8 cellular contexts compared by ENCODE assay signal in genomic region chr9:128419061-128419925, GRCh38. TPM values are rescaled to one million over a fixed set of nuclear protein-coding genes. Genes with fewer than 3 reads are reported as not detected.
DNase-seq lines count a peak whose midpoint lies in the region; ATAC-seq, FAIRE-seq and TF ChIP-seq lines count a peak whose summit lies in the region.

No MANE protein-coding gene starts in this region.

- no peaks in the 10 kb centered on the region for H3K9me1 ChIP-seq in endothelial cell of umbilical vein (replicated peaks; ENCODE audit: control insufficient read depth, extremely low read depth, insufficient read depth, low read length)

- H4K20me1 ChIP-seq in endothelial cell of umbilical vein (replicated peaks; ENCODE audit: control insufficient read depth, extremely low read depth, insufficient read depth, low read length) = no peaks in the 10 kb centered on the region

- H3K9me3 ChIP-seq in endothelial cell of umbilical vein (replicated peaks; ENCODE audit: control insufficient read depth, insufficient read depth, low read length) = no peaks in the 10 kb centered on the region

- H3K27ac Mint-ChIP-seq in activated CD4-positive, alpha-beta T cell treated with anti-CD3 and anti-CD28 coated beads, Interleukin-2, amount 10 ng/mL, durations not matched to agents 24 days and 14 days = peak overlapping the region; percentile 20

- no peak overlapping the region for H3K9ac ChIP-seq in endothelial cell of umbilical vein (replicated peaks; ENCODE audit: extremely low read depth, insufficient read depth, low read length)

- H3K4me1 ChIP-seq in endothelial cell of umbilical vein (ENCODE audit: control insufficient read depth, extremely low read depth, insufficient read depth, low read length) = peaks cover 13% of the 10 kb centered on the region

- H3K36me3 Mint-ChIP-seq in activated CD4-positive, alpha-beta T cell treated with anti-CD3 and anti-CD28 coated beads, Interleukin-2, amount 10 ng/mL, durations not matched to agents 24 days and 14 days (ENCODE audit: low read depth) = no peaks in the 10 kb centered on the region

- no peak for FAIRE-seq in endothelial cell of umbilical vein (lab: Jason Lieb, UNC)

- H3K4me1 Mint-ChIP-seq in activated CD4-positive, alpha-beta T cell treated with anti-CD3 and anti-CD28 coated beads, Interleukin-2, amount 10 ng/mL, durations not matched to agents 24 days and 14 days = peaks cover 12% of the 10 kb centered on the region

- H3K4me3 ChIP-seq in endothelial cell of umbilical vein (replicated peaks in 1 of 3; ENCODE audit: insufficient read depth in 1 of 3, low read depth in 1 of 3, low read length in 3 of 3) (no peak overlapping the region), retinal pigment epithelial cell (ENCODE audit: low read length) (no peak overlapping the region)

- no peaks in the 10 kb centered on the region for H3K36me3 ChIP-seq in endothelial cell of umbilical vein (ENCODE audit: control insufficient read depth in 2 of 2, extremely low read depth in 1 of 2, insufficient read depth in 2 of 2, low read length in 2 of 2)

- BruUV-seq in endothelial cell of umbilical vein (replicated peaks; lab: Mats Ljungman, UMichigan) = no TSS peak

- TF ChIP-seq POLR2A in endothelial cell of umbilical vein (IDR thresholded peaks at IDR 0.05; ENCODE audit: low read depth, low read length) = no peak

- POLR2A ChIA-PET in endothelial cell of umbilical vein (lab: Charles Lee) = no interaction called here

- H3K4me2 ChIP-seq in endothelial cell of umbilical vein (ENCODE audit: insufficient read depth, low read length) = peak overlapping the region; percentile 64

- H3K4me3 Mint-ChIP-seq in activated CD4-positive, alpha-beta T cell treated with anti-CD3 and anti-CD28 coated beads, Interleukin-2, amount 10 ng/mL, durations not matched to agents 24 days and 14 days = peak overlapping the region; percentile 81

- no peak for TF ChIP-seq CTCF in endothelial cell of umbilical vein (IDR thresholded peaks at IDR 0.05; ENCODE audit: extremely low read depth in 1 of 2, insufficient read depth in 1 of 2, low read depth in 1 of 2, low read length in 2 of 2)
- TF ChIP-seq CTCF in retinal pigment epithelial cell (conservative IDR thresholded peaks at IDR 0.05; ENCODE audit: low read depth, low read length) = no peak

- ATAC-seq in HG03159 (IDR thresholded peaks at IDR 0.05; ENCODE audit: unreplicated experiment) = no peak

- CTCF ChIA-PET in endothelial cell of umbilical vein (lab: Charles Lee) = interaction anchor here (0.6 to 4.2 kb wide), 23 partner anchors 9 to 1655 kb away, joined by 3 to 45 read pairs (median 5); partner anchors contain the start of gene URM1

- DNase-seq in activated CD4-positive, alpha-beta T cell treated with anti-CD3 and anti-CD28 coated beads, Interleukin-2, amount 10 ng/mL, durations not matched to agents 24 days and 14 days = peak; percentile 61
- no peak for DNase-seq in activated CD4-positive, alpha-beta T cell treated with anti-CD3 and anti-CD28 coated beads, Interleukin-2, amount 50 U/mL, for 48 hours
- DNase-seq in RPMI7951 (ENCODE audit: low read depth) = peak; percentile 50
- DNase-seq in endothelial cell of umbilical vein (ENCODE audit: low read depth, low spot score) = no peak
- DNase-seq in retinal pigment epithelial cell (ENCODE audit: low read depth) = peak; percentile 20
- no peak for DNase-seq in stimulated activated CD4-positive, alpha-beta T cell treated with anti-CD3 and anti-CD28 coated beads, Interleukin-4, amount 100 ng/mL, for 4 hours
- no peak for DNase-seq in Ammon's horn (ENCODE audit: low spot score)

- intact Hi-C loops in activated CD4-positive, alpha-beta T cell treated with anti-CD3 and anti-CD28 coated beads, Interleukin-2, amount 10 ng/mL, durations not matched to agents 24 days and 14 days (cut with micrococcal nuclease) = no loop called here
- intact Hi-C loops in endothelial cell of umbilical vein (cut with micrococcal nuclease) = no loop called here

- H3K9me3 Mint-ChIP-seq in activated CD4-positive, alpha-beta T cell treated with anti-CD3 and anti-CD28 coated beads, Interleukin-2, amount 10 ng/mL, durations not matched to agents 24 days and 14 days = no peaks in the 10 kb centered on the region

- dilution Hi-C loops in endothelial cell of umbilical vein (cut with MboI; ENCODE audit: extremely low pct_ligation_motif_present, low sequenced_read_pairs) = no loop called here

- H3K27ac ChIP-seq in endothelial cell of umbilical vein (ENCODE audit: insufficient read depth, low read depth, low read length) = no peak overlapping the region

- H2AFZ ChIP-seq in endothelial cell of umbilical vein (ENCODE audit: low read depth, low read length) = peak overlapping the region; percentile 73

- H3K27me3 Mint-ChIP-seq in activated CD4-positive, alpha-beta T cell treated with anti-CD3 and anti-CD28 coated beads, Interleukin-2, amount 10 ng/mL, durations not matched to agents 24 days and 14 days = peaks cover 45% of the 10 kb centered on the region

- H3K27me3 ChIP-seq in endothelial cell of umbilical vein (ENCODE audit: control insufficient read depth in 2 of 2, insufficient read depth in 2 of 2, low read length in 2 of 2) = peaks cover 9 to 10% of the 10 kb centered on the region in 2 experiments

- no peaks in the 10 kb centered on the region for H3K79me2 ChIP-seq in endothelial cell of umbilical vein (ENCODE audit: control insufficient read depth, insufficient read depth, low read length)

TF ChIP-seq in endothelial cell of umbilical vein, 7 proteins besides CTCF, POLR2A, EP300 and RAD21:
- TF ChIP-seq JUN (IDR thresholded peaks at IDR 0.05; ENCODE audit: borderline replicate concordance, insufficient read depth, insufficient read length, low read depth) = no peak
- TF ChIP-seq FOS (IDR thresholded peaks at IDR 0.05; ENCODE audit: borderline replicate concordance, insufficient read depth, low read length) = no peak
- TF ChIP-seq EZH2 (IDR thresholded peaks at IDR 0.05; ENCODE audit: borderline replicate concordance, low read depth, low read length, severe bottlenecking) = no peak
- TF ChIP-seq MYC (IDR thresholded peaks at IDR 0.05; ENCODE audit: low read depth, low read length) = no peak

RNA-seq across cellular contexts. Expression of gene CERCAM, which starts 1.4 kb away (rescaled TPM):
- total RNA-seq in activated CD4-positive, alpha-beta T cell treated with anti-CD3 and anti-CD28 coated beads, Interleukin-2, amount 10 ng/mL, durations not matched to agents 24 days and 14 days = 1.3 and 1.6 TPM in 2 replicates
- 70.6 and 72.0 TPM in 2 replicates for total RNA-seq in RPMI7951 (2014; rRNA removed; shearing (Covaris generic))
- total RNA-seq in endothelial cell of umbilical vein = 46.8 and 47.9 TPM in 2 replicates
- polyA plus RNA-seq in endothelial cell of umbilical vein = 77.8 and 105 TPM in 2 replicates
- polyA plus RNA-seq in endothelial cell of umbilical vein (2011; cell fraction: cytosol; rRNA removed) = 45.9 and 60.0 TPM in 2 replicates
- polyA plus RNA-seq in endothelial cell of umbilical vein (2011; cell fraction: nucleus; rRNA removed) = 37.7 and 43.2 TPM in 2 replicates
- 32.0 and 64.3 TPM in 2 replicates for polyA plus RNA-seq in endothelial cell of umbilical vein (2012)
- polyA minus RNA-seq in endothelial cell of umbilical vein = 31.3 and 32.9 TPM in 2 replicates
- polyA minus RNA-seq in endothelial cell of umbilical vein (2011; cell fraction: cytosol; rRNA and poly(A)+ RNA removed) = not detected
- polyA minus RNA-seq in endothelial cell of umbilical vein (2011; cell fraction: nucleus; rRNA and poly(A)+ RNA removed) = 10.1 and 15.7 TPM in 2 replicates

RNA-seq across cellular contexts. Expression of gene ODF2, which starts 36.5 kb away (rescaled TPM):
- 60.8 and 64.8 TPM in 2 replicates for total RNA-seq in activated CD4-positive, alpha-beta T cell treated with anti-CD3 and anti-CD28 coated beads, Interleukin-2, amount 10 ng/mL, durations not matched to agents 24 days and 14 days
- total RNA-seq in RPMI7951 (2014; rRNA removed; shearing (Covaris generic)) = 50.1 and 57.1 TPM in 2 replicates
- 49.5 and 50.5 TPM in 2 replicates for total RNA-seq in endothelial cell of umbilical vein
- 12.8 and 16.7 TPM in 2 replicates for polyA plus RNA-seq in endothelial cell of umbilical vein
- 19.7 and 22.8 TPM in 2 replicates for polyA plus RNA-seq in endothelial cell of umbilical vein (2011; cell fraction: cytosol; rRNA removed)
- polyA plus RNA-seq in endothelial cell of umbilical vein (2011; cell fraction: nucleus; rRNA removed) = 146 and 163 TPM in 2 replicates
- polyA plus RNA-seq in endothelial cell of umbilical vein (2012) = 34.7 and 35.5 TPM in 2 replicates
- 14.0 and 16.3 TPM in 2 replicates for polyA minus RNA-seq in endothelial cell of umbilical vein
- 9.5 TPM for polyA minus RNA-seq in endothelial cell of umbilical vein (2011; cell fraction: cytosol; rRNA and poly(A)+ RNA removed)
- polyA minus RNA-seq in endothelial cell of umbilical vein (2011; cell fraction: nucleus; rRNA and poly(A)+ RNA removed) = 19.2 and 23.2 TPM in 2 replicates

RNA-seq across cellular contexts. Expression of gene URM1, which starts 48.1 kb away (rescaled TPM):
- total RNA-seq in activated CD4-positive, alpha-beta T cell treated with anti-CD3 and anti-CD28 coated beads, Interleukin-2, amount 10 ng/mL, durations not matched to agents 24 days and 14 days = 87.2 and 98.3 TPM in 2 replicates
- total RNA-seq in RPMI7951 (2014; rRNA removed; shearing (Covaris generic)) = 33.2 and 36.2 TPM in 2 replicates
- 100 and 101 TPM in 2 replicates for total RNA-seq in endothelial cell of umbilical vein
- polyA plus RNA-seq in endothelial cell of umbilical vein = 86.5 and 98.7 TPM in 2 replicates
- 92.3 and 99.9 TPM in 2 replicates for polyA plus RNA-seq in endothelial cell of umbilical vein (2011; cell fraction: cytosol; rRNA removed)
- polyA plus RNA-seq in endothelial cell of umbilical vein (2011; cell fraction: nucleus; rRNA removed) = 58.0 and 74.3 TPM in 2 replicates
- 106 and 119 TPM in 2 replicates for polyA plus RNA-seq in endothelial cell of umbilical vein (2012)
- polyA minus RNA-seq in endothelial cell of umbilical vein = 45.4 and 46.4 TPM in 2 replicates
- 28.7 TPM for polyA minus RNA-seq in endothelial cell of umbilical vein (2011; cell fraction: cytosol; rRNA and poly(A)+ RNA removed)
- 11.2 and 14.3 TPM in 2 replicates for polyA minus RNA-seq in endothelial cell of umbilical vein (2011; cell fraction: nucleus; rRNA and poly(A)+ RNA removed)

Comparison
In these comparisons a context has a peak if more than half of its experiments do, and no peak if none do; other contexts are left out.
1. DNase-seq: peak in activated CD4-positive, alpha-beta T cell treated with anti-CD3 and anti-CD28 coated beads, Interleukin-2, amount 10 ng/mL, durations not matched to agents 24 days and 14 days (single experiment), RPMI7951 (single experiment) and retinal pigment epithelial cell (single experiment); none in activated CD4-positive, alpha-beta T cell treated with anti-CD3 and anti-CD28 coated beads, Interleukin-2, amount 50 U/mL, for 48 hours (0 of 2), endothelial cell of umbilical vein (single experiment), stimulated activated CD4-positive, alpha-beta T cell treated with anti-CD3 and anti-CD28 coated beads, Interleukin-4, amount 100 ng/mL, for 4 hours (0 of 2) and Ammon's horn (single experiment).
2. RNA of gene CERCAM, which starts 1.4 kb away (total RNA-seq): 70.6 to 72.0 TPM in RPMI7951 and 46.8 to 47.9 TPM in endothelial cell of umbilical vein; 1.3 to 1.6 TPM in activated CD4-positive, alpha-beta T cell treated with anti-CD3 and anti-CD28 coated beads, Interleukin-2, amount 10 ng/mL, durations not matched to agents 24 days and 14 days; every median in the first group is over 10 times any median in the second.